15 cellular contexts compared by ENCODE assay signal in genomic region chrX:3184176-3184930, GRCh38.
DNase-seq lines count a peak whose midpoint lies in the region; ATAC-seq, FAIRE-seq and TF ChIP-seq lines count a peak whose summit lies in the region.
"Had no signal": no experiment of that assay in that cellular context is flagged by ENCODE, and none has a peak within 500 bp of the region (broad histone marks: within the 10 kb centered on the region; RNA-seq: fewer than 3 reads in every experiment).

No MANE protein-coding gene starts in this region.

- H3K36me3 Mint-ChIP-seq in effector memory CD8-positive, alpha-beta T cell (ENCODE audit: insufficient read depth), result peaks cover 3% of the 10 kb centered on the region

- no peak for TF ChIP-seq CTCF in foreskin fibroblast (IDR thresholded peaks at IDR 0.05; ENCODE audit: low read depth, low read length)

- no peak for ATAC-seq in GM19395 (IDR thresholded peaks at IDR 0.05; ENCODE audit: unreplicated experiment)
- ATAC-seq in effector memory CD8-positive, alpha-beta T cell (replicated peaks), result no peak

- no peaks in the 10 kb centered on the region for H3K4me1 Mint-ChIP-seq in effector memory CD8-positive, alpha-beta T cell (ENCODE audit: low read depth in 2 of 2)
- H3K4me1 Mint-ChIP-seq: activated CD4-positive, alpha-beta T cell treated with anti-CD3 and anti-CD28 coated beads, Interleukin-2, amount 10 ng/mL, durations not matched to agents 24 days and 14 days had no signal

- H3K27ac Mint-ChIP-seq in effector memory CD8-positive, alpha-beta T cell, result no peak overlapping the region
- H3K27ac Mint-ChIP-seq: activated CD4-positive, alpha-beta T cell treated with anti-CD3 and anti-CD28 coated beads, Interleukin-2, amount 10 ng/mL, durations not matched to agents 24 days and 14 days had no signal

- no peak overlapping the region for H3K4me3 Mint-ChIP-seq in effector memory CD8-positive, alpha-beta T cell
- H3K4me3 Mint-ChIP-seq: activated CD4-positive, alpha-beta T cell treated with anti-CD3 and anti-CD28 coated beads, Interleukin-2, amount 10 ng/mL, durations not matched to agents 24 days and 14 days had no signal

- no peak overlapping the region for H3K4me3 ChIP-seq in foreskin fibroblast (ENCODE audit: low read depth in 1 of 2, low read length in 2 of 2)

- H3K27me3 Mint-ChIP-seq in effector memory CD8-positive, alpha-beta T cell, result no peaks in the 10 kb centered on the region
- H3K27me3 Mint-ChIP-seq: activated CD4-positive, alpha-beta T cell treated with anti-CD3 and anti-CD28 coated beads, Interleukin-2, amount 10 ng/mL, durations not matched to agents 24 days and 14 days had no signal

- peak; percentile 93 for FAIRE-seq in TTC549 (lab: Jason Lieb, UNC)
- FAIRE-seq: D721Med, GM12891 had no signal

- no peak overlapping the region for H3K27ac ChIP-seq in caudate nucleus (ENCODE audit: low read depth, low read length)

- H3K9me3 Mint-ChIP-seq in effector memory CD8-positive, alpha-beta T cell, result no peaks in the 10 kb centered on the region
- H3K9me3 Mint-ChIP-seq: activated CD4-positive, alpha-beta T cell treated with anti-CD3 and anti-CD28 coated beads, Interleukin-2, amount 10 ng/mL, durations not matched to agents 24 days and 14 days had no signal

- DNase-seq in ELF-1 (ENCODE audit: low read depth, low spot score) (peak; percentile 69), foreskin fibroblast (peak; percentile 80 to 83), renal cortical epithelial cell (ENCODE audit: low read depth) (peak; percentile 80), T-helper 9 cell (no peak), caudate nucleus (lab: John Stamatoyannopoulos, UW) (no peak)
- DNase-seq in effector memory CD8-positive, alpha-beta T cell, result no peak
- DNase-seq: activated CD4-positive, alpha-beta T cell treated with anti-CD3 and anti-CD28 coated beads, Interleukin-2, amount 10 ng/mL, durations not matched to agents 24 days and 14 days; activated gamma-delta T cell treated with Interleukin-2 at 50 U/mL for 16 hours; NCI-H510A; SIG-M5; stimulated activated CD8-positive, alpha-beta memory T cell treated with anti-CD3 and anti-CD28 coated beads, Interleukin-4, amount 100 ng/mL, for 48 hours had no signal

Comparison
In these comparisons a context has a peak if more than half of its experiments do, and no peak if none do; other contexts are left out.
1. DNase-seq: peak in ELF-1 (single experiment), foreskin fibroblast (2 of 2) and renal cortical epithelial cell (single experiment); none in T-helper 9 cell (single experiment), caudate nucleus (0 of 61) and effector memory CD8-positive, alpha-beta T cell (0 of 3).